Comparison of ENCODE assay signal across 10 cellular contexts in the genomic region with DNA sequence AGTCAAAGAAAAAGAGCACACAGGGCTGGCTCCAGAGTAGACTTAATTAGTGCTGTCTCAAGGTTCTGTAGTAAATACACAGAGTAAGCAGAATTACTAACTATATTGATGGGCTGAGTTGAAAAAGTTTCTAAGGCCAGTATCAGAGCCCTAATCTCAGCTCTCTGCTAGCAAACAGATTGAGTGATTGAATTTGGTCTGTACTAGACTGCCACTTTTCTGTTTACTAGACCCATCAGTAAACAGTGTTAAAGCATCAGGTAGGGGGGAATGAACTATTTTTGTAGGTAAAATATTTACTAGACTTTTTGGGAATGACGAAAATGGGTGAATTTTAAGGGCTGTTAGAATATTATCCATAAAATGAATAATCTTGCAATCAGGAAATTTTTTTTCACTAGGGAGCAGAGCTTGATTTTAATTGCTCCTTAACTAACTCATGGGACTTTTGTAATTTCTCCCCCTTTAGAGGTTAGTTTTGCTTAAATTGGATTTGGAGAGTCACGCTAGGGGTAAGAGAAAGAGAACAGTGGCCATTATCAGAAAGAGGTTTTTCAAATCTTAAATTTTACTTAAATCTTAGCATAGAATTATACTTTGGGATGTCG. TPM values are rescaled to one million over a fixed set of nuclear protein-coding genes. Genes with fewer than 3 reads are reported as not detected.
DNase-seq lines count a peak whose midpoint lies in the region; ATAC-seq, FAIRE-seq and TF ChIP-seq lines count a peak whose summit lies in the region.
"Had no signal": no experiment of that assay in that cellular context is flagged by ENCODE, and none has a peak within 500 bp of the region (broad histone marks: within the 10 kb centered on the region; RNA-seq: fewer than 3 reads in every experiment).

No MANE protein-coding gene starts in this region.

- no TSS peak for BruUV-seq in HepG2 (replicated peaks; lab: Mats Ljungman, UMichigan)

- no peak for FAIRE-seq in HepG2 (lab: Jason Lieb, UNC)
- FAIRE-seq: colon had no signal

- TF ChIP-seq EP300 in SK-N-SH (IDR thresholded peaks at IDR 0.05; ENCODE audit: borderline replicate concordance in 1 of 2, low read depth in 1 of 2, low read length in 1 of 2) = no peak
- no peak for TF ChIP-seq EP300 in HepG2 (IDR thresholded peaks at IDR 0.05; ENCODE audit: low read depth in 2 of 2, low read length in 2 of 2)
- TF ChIP-seq EP300 in HepG2 (CRISPR knock-in tag; IDR thresholded peaks at IDR 0.05; ENCODE audit: borderline replicate concordance) = no peak
- TF ChIP-seq EP300 in stomach (IDR thresholded peaks at IDR 0.05) = no peak

- no peak for ATAC-seq in SK-N-SH treated with all-trans-retinoic acid at 6 μM for 48 hours
- no peak for ATAC-seq in HepG2

- POLR2A ChIA-PET in SK-N-SH (lab: Yijun Ruan, JAX) (no interaction called here), HepG2 (lab: Yijun Ruan, JAX) (no interaction called here)

- no peaks in the 10 kb centered on the region for H4K20me1 ChIP-seq in SK-N-SH (ENCODE audit: insufficient read depth)
- no peaks in the 10 kb centered on the region for H4K20me1 ChIP-seq in HepG2 (ENCODE audit: insufficient read depth, low read length)

- intact Hi-C loops in HepG2 (cut with micrococcal nuclease; ENCODE audit: unreplicated experiment) = no loop called here
- intact Hi-C loops in stomach (cut with DNase I; ENCODE audit: low total_unique reads) = no loop called here

- H3K79me2 ChIP-seq in SK-N-SH (ENCODE audit: insufficient read depth) (no peaks in the 10 kb centered on the region), HepG2 (ENCODE audit: insufficient read depth, low read length) (no peaks in the 10 kb centered on the region)

- H3K4me2 ChIP-seq in SK-N-SH (peak overlapping the region; percentile 78), HepG2 (ENCODE audit: low read depth, low read length) (peak overlapping the region; percentile 73)

- H3K4me3 ChIP-seq in SK-N-SH (ENCODE audit: low read depth in 2 of 2, low read length in 1 of 2) = peak overlapping the region; percentile 39 to 52; a peak in 3 of 4 replicates
- H3K4me3 ChIP-seq in astrocyte of the cerebellum (ENCODE audit: low read depth, low read length) = peak overlapping the region; percentile 24
- peak overlapping the region; percentile 36 to 55 (median 37); a peak in 3 of 6 replicates for H3K4me3 ChIP-seq in HepG2 (replicated peaks in 1 of 3; ENCODE audit: insufficient read depth in 1 of 3, low read depth in 2 of 3, low read length in 3 of 3)
- peak overlapping the region; percentile 42 to 48 (median 46) for H3K4me3 ChIP-seq in stomach

- H3F3A ChIP-seq in SK-N-SH (replicated peaks; ENCODE audit: insufficient read depth) = no peaks in the 10 kb centered on the region

- TF ChIP-seq CTCF in SK-N-SH (IDR thresholded peaks at IDR 0.05) = no peak
- no peak for TF ChIP-seq CTCF in astrocyte of the cerebellum (IDR thresholded peaks at IDR 0.05; ENCODE audit: low read depth, low read length, missing control alignments)
- no peak for TF ChIP-seq CTCF in HepG2 (CRISPR knock-in tag; IDR thresholded peaks at IDR 0.05)
- TF ChIP-seq CTCF in stomach (IDR thresholded peaks at IDR 0.05) = no peak
- no peak for TF ChIP-seq CTCF in GM20000 (IDR thresholded peaks at IDR 0.05; ENCODE audit: extremely low read depth, missing control alignments)

- in situ Hi-C loops in astrocyte of the cerebellum (cut with HindIII; ENCODE audit: low sequenced_read_pairs) = no loop called here
- in situ Hi-C loops in HepG2 (cut with HindIII; ENCODE audit: extremely low pct_ligation_motif_present, low pct_unique_long_range_greater_than_20kb) = no loop called here
- in situ Hi-C loops in KBM-7 (cut with MboI; ENCODE audit: low pct_unique_long_range_greater_than_20kb, low sequenced_read_pairs) = no loop called here

- H2AFZ ChIP-seq in SK-N-SH (ENCODE audit: low read depth) (no peak overlapping the region), HepG2 (ENCODE audit: low read length) (no peak overlapping the region)

- TF ChIP-seq POLR2A in HepG2 (IDR thresholded peaks at IDR 0.05; ENCODE audit: insufficient read depth in 1 of 2, low read depth in 2 of 2, low read length in 2 of 2) = no peak
- TF ChIP-seq POLR2A in stomach (IDR thresholded peaks at IDR 0.05) = no peak

- H3K9me2 ChIP-seq in SK-N-SH = no peaks in the 10 kb centered on the region

- 51% methylated on average over 3 of the region's 3 CpGs for WGBS in SK-N-SH (ENCODE audit: low lambda C conversion rate)
- WGBS in HepG2 (ENCODE audit: low lambda C conversion rate) = 55% methylated on average over 3 of the region's 3 CpGs
- WGBS in stomach, 5 donors = 30 to 43% (median 36%) methylated on average over 3 of the region's 3 CpGs

- no peaks in the 10 kb centered on the region for H3K36me3 ChIP-seq in SK-N-SH (replicated peaks in 1 of 2; ENCODE audit: control insufficient read depth in 1 of 2, insufficient read depth in 2 of 2, low read length in 1 of 2)
- no peaks in the 10 kb centered on the region for H3K36me3 ChIP-seq in HepG2 (replicated peaks in 1 of 2; ENCODE audit: control insufficient read depth in 1 of 2, insufficient read depth in 2 of 2, low read length in 2 of 2)
- no peaks in the 10 kb centered on the region for H3K36me3 ChIP-seq in stomach

- H3K27me3 ChIP-seq in SK-N-SH (ENCODE audit: insufficient read depth) = peaks cover 36% of the 10 kb centered on the region
- peaks cover 2 to 48% of the 10 kb centered on the region in 2 experiments; a peak in 4 of 5 replicates for H3K27me3 ChIP-seq in HepG2 (ENCODE audit: control insufficient read depth in 1 of 2, insufficient read depth in 2 of 2, low read length in 2 of 2)
- peaks cover 0 to 28% (median 5%) of the 10 kb centered on the region in 3 donors for H3K27me3 ChIP-seq in stomach

- no peak overlapping the region for H3K9ac ChIP-seq in SK-N-SH
- H3K9ac ChIP-seq in HepG2 (ENCODE audit: insufficient read depth, low read depth, low read length) = no peak overlapping the region

- TF ChIP-seq RAD21 in SK-N-SH (IDR thresholded peaks at IDR 0.05; ENCODE audit: low read length) = no peak
- no peak for TF ChIP-seq RAD21 in HepG2 (CRISPR knock-in tag; IDR thresholded peaks at IDR 0.05)

- H3K4me1 ChIP-seq in SK-N-SH (ENCODE audit: control insufficient read depth in 1 of 2, insufficient read depth in 2 of 2, low read depth in 1 of 2, low read length in 1 of 2) = no peaks in the 10 kb centered on the region; a peak in 1 of 4 replicates
- peaks cover 14% of the 10 kb centered on the region for H3K4me1 ChIP-seq in HepG2 (ENCODE audit: insufficient read depth, low read length)
- peaks cover 0 to 15% (median 13%) of the 10 kb centered on the region in 4 donors for H3K4me1 ChIP-seq in stomach

- CTCF ChIA-PET in SK-N-SH (lab: Yijun Ruan, JAX) (interaction anchor here (0.9 to 4.0 kb wide), 5 partner anchors 11 to 99 kb away, joined by 3 to 31 read pairs (median 5); no protein-coding TSS in a partner anchor), HepG2 (lab: Yijun Ruan, JAX; ENCODE audit: low intra/inter-chr PET ratio, low total read pairs) (no interaction called here)

- DNase-seq in SK-N-SH (no peak), astrocyte of the cerebellum (ENCODE audit: low read depth) (no peak), HepG2 (ENCODE audit: low spot score) (no peak), stomach (no peak), KBM-7 (no peak), GM20000 (ENCODE audit: low spot score) (no peak), NAMALWA (ENCODE audit: low spot score) (no peak)

- no peaks in the 10 kb centered on the region for H3K9me3 ChIP-seq in SK-N-SH
- H3K9me3 ChIP-seq in HepG2 (ENCODE audit: low read length) = 0 out of 2 replicates have a peak, but pooled peaks cover 7% of the 10 kb centered on the region
- peaks cover 0 to 7% (median 0%) of the 10 kb centered on the region in 4 donors for H3K9me3 ChIP-seq in stomach

- H3K27ac ChIP-seq in SK-N-SH (ENCODE audit: low read depth in 2 of 2, low read length in 1 of 2) (no peak overlapping the region), HepG2 (ENCODE audit: extremely low read length, insufficient read depth, low read length) (no peak overlapping the region), stomach (peak overlapping the region in 3 of 5 donors; percentile 36 to 53 (median 46))
- H3K27ac ChIP-seq: 22Rv1 had no signal

TF ChIP-seq in SK-N-SH, 30 proteins besides CTCF, POLR2A, EP300 and RAD21 (continues in another document):
- TF ChIP-seq GABPA (IDR thresholded peaks at IDR 0.05; ENCODE audit: low read depth) (no peak), FOXJ3 (CRISPR knock-in tag; IDR thresholded peaks at IDR 0.05) (no peak)

TF ChIP-seq in SK-N-SH treated with all-trans-retinoic acid at 6 μM for 48 hours, 23 proteins besides CTCF, POLR2A, EP300 and RAD21 (continues in another document):
- no peak for TF ChIP-seq TCF4 (CRISPR knock-in tag; IDR thresholded peaks at IDR 0.05; ENCODE audit: borderline replicate concordance)

RNA-seq across cellular contexts. Expression of gene RASGEF1A, which starts 37.3 kb away (rescaled TPM):
- polyA plus RNA-seq in SK-N-SH (2012; rRNA removed) (not detected in 2 replicates), HepG2 (2011; rRNA removed) (0.14 and 0.41 TPM in 2 replicates), stomach (under 1 TPM; 0.46 to 0.70 (median 0.68) TPM)
- 0.01 TPM in 1 of 2 replicates, not detected in the other for polyA plus RNA-seq in SK-N-SH (2012; cell fraction: cytosol; rRNA removed)
- polyA plus RNA-seq in SK-N-SH (2012; cell fraction: nucleus; rRNA removed) = not detected in 2 replicates
- total RNA-seq in HepG2 (2016; rRNA removed; fragmentation: Illumina TruSeq; extraction: Trizol) (0.20 and 0.39 TPM in 2 replicates), stomach (1 to 10 TPM in 1 of 5 donors, under 1 TPM in 2, not detected in 2; 0.55 to 2.9 (median 0.87) TPM)
- total RNA-seq in HepG2 (2016; cell fraction: cytosol; rRNA removed; fragmentation: Illumina TruSeq; extraction: Trizol; ENCODE audit: low read depth) = 0.61 TPM in 1 of 2 replicates, not detected in the other
- 0.11 and 0.51 TPM in 2 replicates for total RNA-seq in HepG2 (2016; cell fraction: insoluble cytoplasmic fraction; rRNA removed; fragmentation: Illumina TruSeq; extraction: Trizol)
- total RNA-seq in HepG2 (2016; cell fraction: membrane; rRNA removed; fragmentation: Illumina TruSeq; extraction: Trizol) = 0.28 and 0.45 TPM in 2 replicates
- 0.31 TPM in 1 of 2 replicates, not detected in the other for total RNA-seq in HepG2 (2016; cell fraction: nucleus; rRNA removed; fragmentation: Illumina TruSeq; extraction: Trizol)
- polyA plus RNA-seq in HepG2 (2011; cell fraction: cytosol; rRNA removed) = 0.23 and 0.33 TPM in 2 replicates
- 0.34 and 0.90 TPM in 2 replicates for polyA plus RNA-seq in HepG2 (2011; cell fraction: nucleus; rRNA removed)
- polyA plus RNA-seq in HepG2 (2012) = 0.04 and 0.09 TPM in 2 replicates
- 0.08 and 0.25 TPM in 2 replicates for polyA plus RNA-seq in HepG2 (2016; cell fraction: cytosol; fragmentation: Illumina TruSeq; extraction: Trizol; ENCODE audit: low read depth)
- polyA plus RNA-seq in HepG2 (2016; cell fraction: insoluble cytoplasmic fraction; fragmentation: Illumina TruSeq; extraction: Trizol; ENCODE audit: low read depth) = 0.42 and 0.59 TPM in 2 replicates
- 0.24 and 0.30 TPM in 2 replicates for polyA plus RNA-seq in HepG2 (2016; cell fraction: membrane; fragmentation: Illumina TruSeq; extraction: Trizol; ENCODE audit: low read depth)
- 0.36 and 0.65 TPM in 2 replicates for polyA plus RNA-seq in HepG2 (2016; cell fraction: nucleus; fragmentation: Illumina TruSeq; extraction: Trizol; ENCODE audit: insufficient read depth, low read depth)
- 0.10 and 0.72 TPM in 2 replicates for polyA minus RNA-seq in HepG2 (2011; rRNA and poly(A)+ RNA removed; ENCODE audit: low replicate concordance)
- polyA minus RNA-seq in HepG2 (2011; cell fraction: cytosol; rRNA and poly(A)+ RNA removed) = not detected in 2 replicates
- polyA minus RNA-seq in HepG2 (2011; cell fraction: nucleus; rRNA and poly(A)+ RNA removed) = 0.75 TPM in 1 of 2 replicates, not detected in the other

Comparison
In these comparisons a context has a peak if more than half of its experiments do, and no peak if none do; other contexts are left out.
1. H3K27ac ChIP-seq: peak in stomach (3 of 5); none in SK-N-SH (0 of 2) and HepG2 (single experiment).
2. Peak in every context shown above with its lines, with median percentiles within 50 percentile points of each other: H3K4me3 ChIP-seq.